Comparison of ENCODE assay signal across 24 cellular contexts in the genomic region with DNA sequence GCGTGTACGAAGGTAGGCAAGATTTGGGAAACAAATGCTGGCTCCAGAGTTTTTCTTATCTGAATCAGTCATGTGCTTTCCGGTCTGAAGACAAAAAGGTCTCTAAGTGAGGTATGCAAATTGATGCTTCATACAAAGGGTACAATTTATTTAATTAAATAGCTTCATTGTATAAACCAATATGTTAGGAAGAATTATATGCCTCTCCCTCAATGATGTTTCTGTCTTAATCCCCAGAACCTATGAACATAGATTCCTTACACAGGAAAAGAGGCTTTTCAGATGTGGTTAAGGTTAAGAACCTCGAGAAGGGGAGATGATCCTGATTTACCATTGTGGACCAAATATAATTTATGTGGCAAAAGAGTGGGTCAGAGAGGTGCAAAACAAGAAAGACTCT.
"Had no signal": no experiment of that assay in that cellular context is flagged by ENCODE, and none has a peak within 500 bp of the region (broad histone marks: within the 10 kb centered on the region; RNA-seq: fewer than 3 reads in every experiment).

No MANE protein-coding gene starts in this region.

- H3K79me2 ChIP-seq: parathyroid adenoma had no signal

- H3K9me3 ChIP-seq: left lung, lower lobe of right lung, neutrophil, right atrium auricular region, right lobe of liver, tibial nerve, uterus had no signal

- ATAC-seq: left colon; left lung; lower lobe of right lung; naive thymus-derived CD8-positive, alpha-beta T cell; right lobe of liver; stimulated activated memory B cell treated with anti-CD40 and anti-IgM and Interleukin-4, amounts not matched to agents 10 μg/mL and 1 μg/mL and 100 μg/mL, for 72 hours; stimulated activated naive CD8-positive, alpha-beta T cell treated with anti-CD3 and anti-CD28 coated beads, Interleukin-15, amount 100 ng/mL, for 72 hours had no signal

- H3K4me2 ChIP-seq: smooth muscle cell had no signal

- H2AFZ ChIP-seq: parathyroid adenoma had no signal

- H3K27ac ChIP-seq: left lung, lower lobe of right lung, neutrophil, parathyroid adenoma, right atrium auricular region, right lobe of liver, tibial nerve, uterus had no signal

- H3K4me1 ChIP-seq: left lung, lower lobe of right lung, parathyroid adenoma, right atrium auricular region, right lobe of liver, tibial nerve, uterus had no signal

- H3K9ac ChIP-seq: parathyroid adenoma had no signal

- H3K4me3 ChIP-seq: left lung, lower lobe of right lung, right atrium auricular region, right lobe of liver, smooth muscle cell, tibial nerve, uterus had no signal

- H3K36me3 ChIP-seq: left lung, lower lobe of right lung, neutrophil, right atrium auricular region, right lobe of liver, tibial nerve, uterus had no signal

- DNase-seq: immature natural killer cell; kidney; left colon; left lung; lower lobe of right lung; mammary epithelial cell; mesenchymal stem cell; naive thymus-derived CD8-positive, alpha-beta T cell; occipital lobe; right lobe of liver; stimulated activated CD4-positive, alpha-beta T cell treated with anti-CD3 and anti-CD28 coated beads, Interleukin-1b, Interleukin-23, amount 100 ng/mL, for 48 hours; stimulated activated CD4-positive, alpha-beta T cell treated with anti-CD3 and anti-CD28 coated beads, Interleukin-2, amount 100 ng/mL, for 48 hours; stimulated activated CD4-positive, alpha-beta T cell treated with anti-CD3 and anti-CD28 coated beads, Interleukin-4, amount 100 ng/mL, for 4 hours; stimulated activated CD8-positive, alpha-beta memory T cell treated with anti-CD3 and anti-CD28 coated beads, Interleukin-4, amount 100 ng/mL, for 48 hours; stimulated activated naive CD4-positive, alpha-beta T cell treated with Interleukin-2 at 50 U/mL for 16 hours; stimulated activated naive CD8-positive, alpha-beta T cell treated with anti-CD3 and anti-CD28 coated beads, Interleukin-15, amount 100 ng/mL, for 72 hours; substantia nigra; uterus had no signal

- H3K27me3 ChIP-seq: left lung, neutrophil, right atrium auricular region, right lobe of liver, tibial nerve, uterus had no signal
